Comparison of ENCODE assay signal across 8 cellular contexts in the genomic region with DNA sequence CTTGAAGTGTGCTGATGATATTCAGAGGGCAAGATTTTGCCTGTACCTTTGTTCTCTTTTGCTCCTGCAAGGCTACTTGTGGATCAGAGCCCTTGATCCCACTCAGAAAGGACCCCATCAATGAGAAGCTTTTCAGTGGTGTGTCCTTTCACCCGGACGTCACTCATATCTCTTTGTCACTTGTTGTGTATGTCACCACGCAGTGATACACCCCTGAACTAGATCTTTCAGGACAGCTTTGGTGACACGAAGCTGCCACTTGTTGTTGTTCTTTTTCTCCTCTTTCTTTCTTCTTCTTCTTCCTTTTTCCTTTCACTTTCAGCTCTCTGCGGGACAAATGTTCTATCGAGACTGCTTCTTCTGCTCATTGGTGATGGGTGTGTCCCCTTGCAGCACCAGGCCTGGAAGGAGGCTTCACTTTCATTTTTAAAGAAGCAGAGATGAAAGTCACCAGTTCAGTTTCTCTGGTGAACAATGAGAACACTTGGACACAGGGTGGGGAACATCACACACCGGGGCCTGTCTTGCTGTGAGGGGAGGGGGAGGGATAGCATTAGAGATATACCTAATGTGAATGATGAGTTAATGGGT.
DNase-seq lines count a peak whose midpoint lies in the region; ATAC-seq and TF ChIP-seq lines count a peak whose summit lies in the region.

No MANE protein-coding gene starts in this region.

- H3K27me3 Mint-ChIP-seq in HFFc6 (ENCODE audit: insufficient read depth) = no peaks in the 10 kb centered on the region

- peaks cover 0 to 22% (median 9%) of the 10 kb centered on the region in 5 donors for H3K27me3 ChIP-seq in subcutaneous abdominal adipose tissue (ENCODE audit: control insufficient read depth in 5 of 5, insufficient read depth in 4 of 5, low read length in 5 of 5)

- no peaks in the 10 kb centered on the region for H3K9me3 Mint-ChIP-seq in HFFc6

- H3K4me3 ChIP-seq in epithelial cell of esophagus (ENCODE audit: low read length) = no peak overlapping the region
- peak overlapping the region; percentile 19 to 56 (median 54) for H3K4me3 ChIP-seq in subcutaneous abdominal adipose tissue (ENCODE audit: low read depth in 1 of 5, low read length in 5 of 5)

- DNase-seq in HFFc6 (no peak), NOMO-1 treated with DMSO at 0.1 percent for 48 hours (lab: John Stamatoyannopoulos, UW; ENCODE audit: unreplicated experiment) (peak; percentile 62), epithelial cell of esophagus (ENCODE audit: low read depth) (peak; percentile 22), cerebellar cortex (ENCODE audit: low spot score) (no peak), C1 segment of cervical spinal cord (lab: John Stamatoyannopoulos, UW) (no peak), amniotic stem cell (lab: John Stamatoyannopoulos, UW) (no peak)

- no peak for TF ChIP-seq CTCF in HFFc6 (IDR thresholded peaks at IDR 0.05)
- TF ChIP-seq CTCF in epithelial cell of esophagus (IDR thresholded peaks at IDR 0.05; ENCODE audit: insufficient read depth, low read depth, low read length, missing control alignments) = no peak

- peaks cover 5% of the 10 kb centered on the region; the same call in 1 of the 2 replicates for H3K36me3 Mint-ChIP-seq in HFFc6 (ENCODE audit: low read depth)

- H3K4me1 ChIP-seq in subcutaneous abdominal adipose tissue (ENCODE audit: control insufficient read depth in 5 of 5, insufficient read depth in 5 of 5, low read length in 5 of 5) = peaks cover 0 to 14% (median 12%) of the 10 kb centered on the region in 5 donors

- peak; percentile 95 for ATAC-seq in GM18508 (IDR thresholded peaks at IDR 0.05; ENCODE audit: insufficient read depth, unreplicated experiment)

- no peak overlapping the region for H3K27ac Mint-ChIP-seq in HFFc6

- peak overlapping the region in 2 of 5 donors; percentile 3 to 51 for H3K9ac ChIP-seq in subcutaneous abdominal adipose tissue (ENCODE audit: low read length in 5 of 5)

- no peaks in the 10 kb centered on the region for H3K36me3 ChIP-seq in subcutaneous abdominal adipose tissue (ENCODE audit: control insufficient read depth in 5 of 5, insufficient read depth in 5 of 5, low read length in 5 of 5)

- H3K9me3 ChIP-seq in subcutaneous abdominal adipose tissue (ENCODE audit: control insufficient read depth in 5 of 5, low read length in 5 of 5) = peaks cover 0 to 5% (median 0%) of the 10 kb centered on the region in 5 donors

- H3K4me1 Mint-ChIP-seq in HFFc6 (ENCODE audit: low read depth) = peaks cover 19% of the 10 kb centered on the region

- peak overlapping the region; percentile 46 for H3K27ac ChIP-seq in subcutaneous abdominal adipose tissue (ENCODE audit: low read depth, low read length)

- peak overlapping the region; percentile 36; the same call in 1 of the 2 replicates for H3K4me3 Mint-ChIP-seq in HFFc6

Comparison
In these comparisons a context has a peak if more than half of its experiments do, and no peak if none do; other contexts are left out.
1. DNase-seq: peak in NOMO-1 treated with DMSO at 0.1 percent for 48 hours (single experiment) and epithelial cell of esophagus (single experiment); none in HFFc6 (single experiment), cerebellar cortex (single experiment), C1 segment of cervical spinal cord (0 of 14) and amniotic stem cell (single experiment).